In genomic region chr2:74178211-74179062, GRCh38 we compare ENCODE assay signal across 8 cellular contexts. TPM values are rescaled to one million over a fixed set of nuclear protein-coding genes. Genes with fewer than 3 reads are reported as not detected.
DNase-seq lines count a peak whose midpoint lies in the region; ATAC-seq and TF ChIP-seq lines count a peak whose summit lies in the region.

TSS of gene MOB1A (minus strand) at chr2:74178879. CDS start at chr2:74178674, 205 bp downstream.

- no peaks in the 10 kb centered on the region for H3K36me3 ChIP-seq in heart right ventricle
- no peaks in the 10 kb centered on the region for H3K36me3 ChIP-seq in upper lobe of right lung

- intact Hi-C loops in heart right ventricle (cut with DNase I): loop anchor here in 1 of 10 donors (2.0 kb wide), 1 partner anchor 20 kb away; the partner anchor contains the start of gene MTHFD2
- intact Hi-C loops in posterior vena cava (cut with DNase I): no loop called here
- intact Hi-C loops in upper lobe of right lung (cut with DNase I): no loop called here

- ATAC-seq in HG02884 (IDR thresholded peaks at IDR 0.05; ENCODE audit: unreplicated experiment) (peak; percentile 86), heart right ventricle (peak; percentile 98 to 100 (median 99)), upper lobe of right lung (peak; percentile 98)

- peak within 1 kb of the TSS; percentile 87 for H3K27ac Mint-ChIP-seq in T-helper 1 cell treated with Interleukin-12 subunit alpha and Interleukin-12 subunit beta and Interleukin-4 antibody, amounts not matched to agents 30 μg/mL and 1 μg/mL, for 36 hours

- no peaks in the 10 kb centered on the region for H3K9me3 Mint-ChIP-seq in T-helper 1 cell treated with Interleukin-12 subunit alpha and Interleukin-12 subunit beta and Interleukin-4 antibody, amounts not matched to agents 30 μg/mL and 1 μg/mL, for 36 hours

- peak; percentile 94 for DNase-seq in GM13977 (ENCODE audit: low spot score)
- peak; percentile 98 for DNase-seq in NCI-H1694 (lab: John Stamatoyannopoulos, UW)
- peak; percentile 97 for DNase-seq in amniotic stem cell (lab: John Stamatoyannopoulos, UW)
- DNase-seq in heart right ventricle: peak; percentile 98 to 99
- peak; percentile 99 for DNase-seq in posterior vena cava (ENCODE audit: low spot score)
- peak; percentile 99 for DNase-seq in upper lobe of right lung

- TF ChIP-seq CTCF in GM13977 (IDR thresholded peaks at IDR 0.05; ENCODE audit: extremely low read depth, insufficient read depth, missing control alignments): no peak
- TF ChIP-seq CTCF in heart right ventricle (IDR thresholded peaks at IDR 0.05): peak in 1 of 9 donors; percentile 10
- no peak for TF ChIP-seq CTCF in upper lobe of right lung (IDR thresholded peaks at IDR 0.05)

- in situ Hi-C loops in GM13977 (cut with MboI; ENCODE audit: low pct_unique_long_range_greater_than_20kb, low sequenced_read_pairs, unreplicated experiment): no loop called here

- H3K27me3 ChIP-seq in heart right ventricle: no peaks in the 10 kb centered on the region
- no peaks in the 10 kb centered on the region for H3K27me3 ChIP-seq in upper lobe of right lung

- H3K27me3 Mint-ChIP-seq in T-helper 1 cell treated with Interleukin-12 subunit alpha and Interleukin-12 subunit beta and Interleukin-4 antibody, amounts not matched to agents 30 μg/mL and 1 μg/mL, for 36 hours (ENCODE audit: low read depth): no peaks in the 10 kb centered on the region

- H3K4me3 ChIP-seq in heart right ventricle (peak within 1 kb of the TSS; percentile 75 to 95 (median 88)), upper lobe of right lung (peak within 1 kb of the TSS; percentile 79)

- H3K27ac ChIP-seq in heart right ventricle (peak within 1 kb of the TSS; percentile 82 to 97 (median 94)), upper lobe of right lung (peak within 1 kb of the TSS; percentile 92)

- 0 to 1% methylated on average over 78 to 84 of the region's 84 CpGs for WGBS in heart right ventricle, 2 donors

- peaks cover 37% of the 10 kb centered on the region for H3K4me1 Mint-ChIP-seq in T-helper 1 cell treated with Interleukin-12 subunit alpha and Interleukin-12 subunit beta and Interleukin-4 antibody, amounts not matched to agents 30 μg/mL and 1 μg/mL, for 36 hours (ENCODE audit: low read depth)

- H3K4me1 ChIP-seq in heart right ventricle (peaks cover 3 to 66% (median 33%) of the 10 kb centered on the region in 9 donors), upper lobe of right lung (peaks cover 30% of the 10 kb centered on the region)

- peak within 1 kb of the TSS; percentile 86 for H3K4me3 Mint-ChIP-seq in T-helper 1 cell treated with Interleukin-12 subunit alpha and Interleukin-12 subunit beta and Interleukin-4 antibody, amounts not matched to agents 30 μg/mL and 1 μg/mL, for 36 hours

- H3K36me3 Mint-ChIP-seq in T-helper 1 cell treated with Interleukin-12 subunit alpha and Interleukin-12 subunit beta and Interleukin-4 antibody, amounts not matched to agents 30 μg/mL and 1 μg/mL, for 36 hours (ENCODE audit: low read depth): peaks cover 22% of the 10 kb centered on the region

- H3K9me3 ChIP-seq in heart right ventricle (no peaks in the 10 kb centered on the region), upper lobe of right lung (no peaks in the 10 kb centered on the region)

RNA-seq across cellular contexts. Expression of gene MOB1A, which starts in this region (rescaled TPM):
- total RNA-seq in heart right ventricle (10 to 100 TPM; 45.8 to 75.0 (median 58.2) TPM), posterior vena cava (100 to 1,000 TPM; 101 to 119 TPM), upper lobe of right lung (120 TPM)
- polyA plus RNA-seq in heart right ventricle: 10 to 100 TPM; 14.2 to 16.5 TPM

Comparison
In these comparisons a context has a peak if more than half of its experiments do, and no peak if none do; other contexts are left out.
1. Peak in every context shown above with its lines: DNase-seq, ATAC-seq, H3K4me3 ChIP-seq and H3K27ac ChIP-seq.